1 cellular context compared by ENCODE assay signal in genomic region chr3:37171144-37171543, GRCh38.
TF ChIP-seq lines count a peak whose summit lies in the region.

No MANE protein-coding gene starts in this region.

TF ChIP-seq in endothelial cell of umbilical vein, 7 proteins besides CTCF, POLR2A, EP300 and RAD21 (continued from another document):
- TF ChIP-seq EZH2 (IDR thresholded peaks at IDR 0.05; ENCODE audit: borderline replicate concordance, low read depth, low read length, severe bottlenecking) (no peak), JUN (IDR thresholded peaks at IDR 0.05; ENCODE audit: borderline replicate concordance, insufficient read depth, insufficient read length, low read depth) (no peak), GATA2 (IDR thresholded peaks at IDR 0.05; ENCODE audit: insufficient read depth, insufficient read length, low read depth, low read length) (no peak), FOS (IDR thresholded peaks at IDR 0.05; ENCODE audit: borderline replicate concordance, insufficient read depth, low read length) (no peak), MAX (IDR thresholded peaks at IDR 0.05; ENCODE audit: insufficient read depth, insufficient read length) (no peak), MYC (IDR thresholded peaks at IDR 0.05; ENCODE audit: low read depth, low read length) (no peak)
